Comparison of ENCODE assay signal across 14 cellular contexts in genomic region chr9:124780060-124780756, GRCh38. TPM values are rescaled to one million over a fixed set of nuclear protein-coding genes. Genes with fewer than 3 reads are reported as not detected.
DNase-seq lines count a peak whose midpoint lies in the region; ATAC-seq and TF ChIP-seq lines count a peak whose summit lies in the region.
"Had no signal": no experiment of that assay in that cellular context is flagged by ENCODE, and none has a peak within 500 bp of the region (broad histone marks: within the 10 kb centered on the region; RNA-seq: fewer than 3 reads in every experiment).

No MANE protein-coding gene starts in this region.

- H3K4me2 ChIP-seq in HCT116 (ENCODE audit: low read length): peak overlapping the region; percentile 42

- intact Hi-C loops in HCT116 (cut with micrococcal nuclease): no loop called here
- intact Hi-C loops in gastrocnemius medialis (cut with DNase I; ENCODE audit: low total_unique reads): no loop called here
- intact Hi-C loops in activated CD4-positive, alpha-beta T cell treated with anti-CD3 and anti-CD28 coated beads, Interleukin-2, amount 10 ng/mL, durations not matched to agents 24 days and 14 days (cut with micrococcal nuclease): no loop called here

- no peak for DNase-seq in HCT116 (ENCODE audit: low read depth, low spot score)
- DNase-seq in gastrocnemius medialis: peak in 1 of 2 donors; percentile 23
- no peak for DNase-seq in glutamatergic neuron
- no peak for DNase-seq in activated CD4-positive, alpha-beta T cell treated with anti-CD3 and anti-CD28 coated beads, Interleukin-2, amount 10 ng/mL, durations not matched to agents 24 days and 14 days
- no peak for DNase-seq in NCI-H82 treated with DMSO at 0.1 percent for 48 hours (lab: John Stamatoyannopoulos, UW; ENCODE audit: unreplicated experiment)
- DNase-seq in G401 (ENCODE audit: low spot score): no peak
- DNase-seq: activated CD8-positive, alpha-beta T cell treated with anti-CD3 and anti-CD28 coated beads, Interleukin-2, amount 10 ng/mL, durations not matched to agents 7 days and 5 days; CD4-positive, CD25-positive, alpha-beta regulatory T cell; NCI-H2227 treated with DMSO at 0.1 percent for 48 hours; SHP77 treated with DMSO at 0.1 percent for 48 hours; stimulated activated naive CD8-positive, alpha-beta T cell treated with anti-CD3 and anti-CD28 coated beads, Interleukin-15, Interleukin-2, amounts not matched to agents 100 U/mL and 50 U/mL, for 24 hours had no signal

- H3K9me3 Mint-ChIP-seq in brain (peaks cover 0 to 7% (median 0%) of the 10 kb centered on the region in 5 experiments), glutamatergic neuron (ENCODE audit: unreplicated experiment) (peaks cover 12% of the 10 kb centered on the region)
- H3K9me3 Mint-ChIP-seq in activated CD4-positive, alpha-beta T cell treated with anti-CD3 and anti-CD28 coated beads, Interleukin-2, amount 10 ng/mL, durations not matched to agents 24 days and 14 days: no peaks in the 10 kb centered on the region
- H3K9me3 Mint-ChIP-seq: CD4-positive, CD25-positive, alpha-beta regulatory T cell had no signal

- H3K4me1 Mint-ChIP-seq in brain (peaks cover 40% of the 10 kb centered on the region), glutamatergic neuron (ENCODE audit: low read depth, unreplicated experiment) (peaks cover 2% of the 10 kb centered on the region)
- H3K4me1 Mint-ChIP-seq in activated CD4-positive, alpha-beta T cell treated with anti-CD3 and anti-CD28 coated beads, Interleukin-2, amount 10 ng/mL, durations not matched to agents 24 days and 14 days: peaks cover 8% of the 10 kb centered on the region

- TF ChIP-seq POLR2A in HCT116 (IDR thresholded peaks at IDR 0.05; ENCODE audit: borderline replicate concordance, extremely low read depth, insufficient read depth, insufficient read length) (no peak), gastrocnemius medialis (IDR thresholded peaks at IDR 0.05) (no peak)

- no peaks in the 10 kb centered on the region for H3K9me2 ChIP-seq in HCT116 (ENCODE audit: insufficient read depth)

- peak overlapping the region in 2 of 5 experiments; percentile 89 for H3K27ac Mint-ChIP-seq in brain
- no peak overlapping the region for H3K27ac Mint-ChIP-seq in glutamatergic neuron (ENCODE audit: unreplicated experiment)
- H3K27ac Mint-ChIP-seq in activated CD4-positive, alpha-beta T cell treated with anti-CD3 and anti-CD28 coated beads, Interleukin-2, amount 10 ng/mL, durations not matched to agents 24 days and 14 days: no peak overlapping the region
- H3K27ac Mint-ChIP-seq: activated CD8-positive, alpha-beta T cell treated with anti-CD3 and anti-CD28 coated beads, Interleukin-2, amount 10 ng/mL, durations not matched to agents 7 days and 5 days; CD4-positive, CD25-positive, alpha-beta regulatory T cell had no signal

- H3K4me3 ChIP-seq in HCT116 (replicated peaks in 1 of 2; ENCODE audit: low read depth in 1 of 2, low read length in 2 of 2) (no peak overlapping the region), iPS-20b (ENCODE audit: low read length) (no peak overlapping the region), gastrocnemius medialis (no peak overlapping the region)
- H3K4me3 ChIP-seq: mucosa of descending colon had no signal

- no peaks in the 10 kb centered on the region for H3K79me2 ChIP-seq in HCT116 (ENCODE audit: insufficient read depth, low read length)

- no peaks in the 10 kb centered on the region for H4K20me1 ChIP-seq in HCT116 (ENCODE audit: insufficient read depth)

- H3K9me3 ChIP-seq in HCT116 (ENCODE audit: control insufficient read depth in 1 of 2, insufficient read depth in 1 of 2, low read depth in 1 of 2, low read length in 2 of 2) (no peaks in the 10 kb centered on the region), iPS-20b (ENCODE audit: insufficient read depth, low read depth, low read length) (no peaks in the 10 kb centered on the region), gastrocnemius medialis (no peaks in the 10 kb centered on the region)
- H3K9me3 ChIP-seq: mucosa of descending colon had no signal

- H3K36me3 ChIP-seq in HCT116 (ENCODE audit: control insufficient read depth in 1 of 2, insufficient read depth in 2 of 2, low read length in 2 of 2) (no peaks in the 10 kb centered on the region), iPS-20b (ENCODE audit: insufficient read depth, low read depth, low read length) (no peaks in the 10 kb centered on the region), gastrocnemius medialis (no peaks in the 10 kb centered on the region)

- H3K27me3 Mint-ChIP-seq in brain: peaks cover 54% of the 10 kb centered on the region
- peaks cover 11% of the 10 kb centered on the region for H3K27me3 Mint-ChIP-seq in glutamatergic neuron (ENCODE audit: unreplicated experiment)
- H3K27me3 Mint-ChIP-seq in activated CD4-positive, alpha-beta T cell treated with anti-CD3 and anti-CD28 coated beads, Interleukin-2, amount 10 ng/mL, durations not matched to agents 24 days and 14 days: peaks cover 29% of the 10 kb centered on the region

- H3K27me3 ChIP-seq in HCT116 (ENCODE audit: insufficient read depth, low read length): no peaks in the 10 kb centered on the region
- H3K27me3 ChIP-seq in iPS-20b (ENCODE audit: insufficient read depth, low read length): peaks cover 28% of the 10 kb centered on the region
- H3K27me3 ChIP-seq in gastrocnemius medialis: no peaks in the 10 kb centered on the region

- CTCF ChIA-PET in HCT116 (lab: Charles Lee): interaction anchor here (1.0 to 12.0 kb wide), 6 partner anchors 9 to 74 kb away, joined by 3 to 601 read pairs (median 6); partner anchors contain the start of gene WDR38

- H3K36me3 Mint-ChIP-seq in brain: peaks cover 4% of the 10 kb centered on the region
- H3K36me3 Mint-ChIP-seq in glutamatergic neuron (ENCODE audit: unreplicated experiment): no peaks in the 10 kb centered on the region
- no peaks in the 10 kb centered on the region for H3K36me3 Mint-ChIP-seq in activated CD4-positive, alpha-beta T cell treated with anti-CD3 and anti-CD28 coated beads, Interleukin-2, amount 10 ng/mL, durations not matched to agents 24 days and 14 days (ENCODE audit: low read depth)
- H3K36me3 Mint-ChIP-seq: CD4-positive, CD25-positive, alpha-beta regulatory T cell had no signal

- POLR2A ChIA-PET in HCT116 (lab: Charles Lee): interaction anchor here (1.2 to 1.9 kb wide), 2 partner anchors 73 to 76 kb away, joined by 8 read pairs; partner anchors contain the start of gene WDR38

- in situ Hi-C loops in gastrocnemius medialis (cut with MboI; ENCODE audit: low sequenced_read_pairs in 4 of 4) (no loop called here), G401 (cut with HindIII; ENCODE audit: low sequenced_read_pairs) (no loop called here)

- no peak for ATAC-seq in HCT116
- ATAC-seq in gastrocnemius medialis: no peak
- ATAC-seq: activated CD8-positive, alpha-beta T cell treated with anti-CD3 and anti-CD28 coated beads, Interleukin-2, amount 10 ng/mL, durations not matched to agents 7 days and 5 days; stimulated activated naive CD8-positive, alpha-beta T cell treated with anti-CD3 and anti-CD28 coated beads, Interleukin-15, Interleukin-2, amounts not matched to agents 100 U/mL and 50 U/mL, for 24 hours had no signal

- H3K4me1 ChIP-seq in HCT116 (ENCODE audit: control insufficient read depth in 1 of 2, insufficient read depth in 2 of 2, low read length in 2 of 2) (peaks cover 17 to 35% of the 10 kb centered on the region in 2 experiments), iPS-20b (ENCODE audit: insufficient read depth, low read length) (peaks cover 11% of the 10 kb centered on the region), gastrocnemius medialis (peaks cover 27 to 33% of the 10 kb centered on the region in 2 donors)

- TF ChIP-seq RAD21 in HCT116 (IDR thresholded peaks at IDR 0.05; ENCODE audit: low read depth): no peak

- H3K9ac ChIP-seq in HCT116 (ENCODE audit: low read length) (no peak overlapping the region), iPS-20b (ENCODE audit: low read depth, low read length) (peak overlapping the region; percentile 3; the same call in 1 of the 2 replicates)

- H2AFZ ChIP-seq in HCT116 (ENCODE audit: low read depth, low read length, poor library complexity, severe bottlenecking): no peak overlapping the region

- BruUV-seq in HCT116 (replicated peaks; lab: Mats Ljungman, UMichigan): no TSS peak

- peak overlapping the region in 4 of 5 experiments; percentile 13 to 86 (median 78) for H3K4me3 Mint-ChIP-seq in brain
- no peak overlapping the region for H3K4me3 Mint-ChIP-seq in glutamatergic neuron (ENCODE audit: unreplicated experiment)
- no peak overlapping the region for H3K4me3 Mint-ChIP-seq in activated CD4-positive, alpha-beta T cell treated with anti-CD3 and anti-CD28 coated beads, Interleukin-2, amount 10 ng/mL, durations not matched to agents 24 days and 14 days
- H3K4me3 Mint-ChIP-seq: activated CD8-positive, alpha-beta T cell treated with anti-CD3 and anti-CD28 coated beads, Interleukin-2, amount 10 ng/mL, durations not matched to agents 7 days and 5 days had no signal

- RAD21 ChIA-PET in HCT116 (lab: Charles Lee; ENCODE audit: low non-redundant PET in 1 of 2, low total read pairs in 2 of 2, uncharacterized antibody in 2 of 2, unreplicated experiment in 2 of 2): interaction anchor here (1.1 to 1.2 kb wide), 2 partner anchors 72 to 73 kb away, joined by 5 to 11 read pairs; partner anchors contain the start of gene WDR38 (in 1 of the 2)

- no peak overlapping the region for H3K27ac ChIP-seq in HCT116 (ENCODE audit: low read depth, low read length)
- H3K27ac ChIP-seq in iPS-20b (ENCODE audit: low read length): peak overlapping the region; percentile 63
- peak overlapping the region; percentile 49 to 66 (median 54) for H3K27ac ChIP-seq in gastrocnemius medialis

- TF ChIP-seq CTCF in HCT116 (IDR thresholded peaks at IDR 0.05 in 2 of 3, conservative IDR thresholded peaks at IDR 0.05 in 1 of 3; ENCODE audit: borderline replicate concordance in 1 of 3, insufficient read depth in 1 of 3, low read depth in 2 of 3, low read length in 2 of 3) (no peak), brain (conservative IDR thresholded peaks at IDR 0.05) (no peak), gastrocnemius medialis (IDR thresholded peaks at IDR 0.05 in 4 of 5, conservative IDR thresholded peaks at IDR 0.05 in 1 of 5) (no peak), glutamatergic neuron (IDR thresholded peaks at IDR 0.05; ENCODE audit: partially characterized antibody, unreplicated experiment) (no peak)

RNA-seq across cellular contexts. Expression of gene OLFML2A, which starts 3.3 kb away (rescaled TPM):
- total RNA-seq in HCT116 (2021; ENCODE audit: unreplicated experiment) (6.3 TPM), gastrocnemius medialis (10 to 100 TPM in 3 of 4 donors, 1 to 10 TPM in 1; 6.9 to 48.0 (median 32.8) TPM), glutamatergic neuron (ENCODE audit: unreplicated experiment) (not detected)
- 2.8 and 3.3 TPM in 2 replicates for polyA plus RNA-seq in HCT116 (2012)
- 6.3 TPM for polyA plus RNA-seq in brain (ENCODE audit: insufficient read depth, low read depth, low replicate concordance)
- not detected in 2 replicates for total RNA-seq in activated CD4-positive, alpha-beta T cell treated with anti-CD3 and anti-CD28 coated beads, Interleukin-2, amount 10 ng/mL, durations not matched to agents 24 days and 14 days
- total RNA-seq in G401 (2014; rRNA removed; shearing (Covaris generic)): 9.4 and 12.0 TPM in 2 replicates
- total RNA-seq: activated CD8-positive, alpha-beta T cell treated with anti-CD3 and anti-CD28 coated beads, Interleukin-2, amount 10 ng/mL, durations not matched to agents 7 days and 5 days; CD4-positive, CD25-positive, alpha-beta regulatory T cell had no signal
- polyA plus RNA-seq: CD4-positive, CD25-positive, alpha-beta regulatory T cell had no signal

RNA-seq across cellular contexts. Expression of gene NR6A1, which starts 9.1 kb away (rescaled TPM):
- total RNA-seq in HCT116 (2021; ENCODE audit: unreplicated experiment) (9.9 TPM), gastrocnemius medialis (1 to 10 TPM in 3 of 4 donors, under 1 TPM in 1; 0.58 to 5.6 (median 2.1) TPM), glutamatergic neuron (ENCODE audit: unreplicated experiment) (51.0 TPM)
- polyA plus RNA-seq in HCT116 (2012): 3.5 and 3.7 TPM in 2 replicates
- 0.53 TPM for polyA plus RNA-seq in brain (ENCODE audit: insufficient read depth, low read depth, low replicate concordance)
- total RNA-seq in activated CD4-positive, alpha-beta T cell treated with anti-CD3 and anti-CD28 coated beads, Interleukin-2, amount 10 ng/mL, durations not matched to agents 24 days and 14 days: 2.3 and 2.7 TPM in 2 replicates
- 25.4 and 32.1 TPM in 2 replicates for total RNA-seq in G401 (2014; rRNA removed; shearing (Covaris generic))
- polyA plus RNA-seq: CD4-positive, CD25-positive, alpha-beta regulatory T cell had no signal

Comparison
In these comparisons a context has a peak if more than half of its experiments do, and no peak if none do; other contexts are left out.
1. H3K4me3 Mint-ChIP-seq: peak in brain (4 of 5); none in glutamatergic neuron (single experiment) and activated CD4-positive, alpha-beta T cell treated with anti-CD3 and anti-CD28 coated beads, Interleukin-2, amount 10 ng/mL, durations not matched to agents 24 days and 14 days (single experiment).